27 cellular contexts compared by ENCODE assay signal in genomic region chr19:37869766-37870340, GRCh38. TPM values are rescaled to one million over a fixed set of nuclear protein-coding genes. Genes with fewer than 3 reads are reported as not detected.
DNase-seq lines count a peak whose midpoint lies in the region; ATAC-seq and TF ChIP-seq lines count a peak whose summit lies in the region.
"Had no signal": no experiment of that assay in that cellular context is flagged by ENCODE, and none has a peak within 500 bp of the region (broad histone marks: within the 10 kb centered on the region; RNA-seq: fewer than 3 reads in every experiment).

No MANE protein-coding gene starts in this region.

- 50 to 65% (median 58%) methylated on average over 4 of the region's 4 CpGs for WGBS in adrenal gland, 4 donors

- no peak for TF ChIP-seq CTCF in endothelial cell (IDR thresholded peaks at IDR 0.05; ENCODE audit: unreplicated experiment)
- no peak for TF ChIP-seq CTCF in progenitor cell of endocrine pancreas (IDR thresholded peaks at IDR 0.05; ENCODE audit: unreplicated experiment)
- TF ChIP-seq CTCF in adrenal gland (IDR thresholded peaks at IDR 0.05) = no peak

- H3K36me3 Mint-ChIP-seq in endothelial cell (ENCODE audit: low read depth, unreplicated experiment) (peaks cover 28% of the 10 kb centered on the region), progenitor cell of endocrine pancreas (ENCODE audit: insufficient read depth) (no peaks in the 10 kb centered on the region)
- H3K36me3 Mint-ChIP-seq: CD14-positive monocyte; CD8-positive, alpha-beta memory T cell had no signal

- TF ChIP-seq POLR2A in adrenal gland (IDR thresholded peaks at IDR 0.05) = no peak

- H3K4me1 Mint-ChIP-seq in endothelial cell (ENCODE audit: unreplicated experiment) = no peaks in the 10 kb centered on the region
- peaks cover 9% of the 10 kb centered on the region for H3K4me1 Mint-ChIP-seq in progenitor cell of endocrine pancreas (ENCODE audit: low read depth)
- H3K4me1 Mint-ChIP-seq: CD14-positive monocyte; CD8-positive, alpha-beta memory T cell had no signal

- no peaks in the 10 kb centered on the region for H3K4me1 ChIP-seq in adrenal gland (replicated peaks in 1 of 2)
- H3K4me1 ChIP-seq: A549, BE2C had no signal

- peak overlapping the region; percentile 33 for H3K4me3 Mint-ChIP-seq in endothelial cell (ENCODE audit: unreplicated experiment)
- H3K4me3 Mint-ChIP-seq in progenitor cell of endocrine pancreas (ENCODE audit: low read depth) = no peak overlapping the region
- H3K4me3 Mint-ChIP-seq: CD14-positive monocyte; CD4-positive, alpha-beta T cell; CD8-positive, alpha-beta memory T cell had no signal

- no peaks in the 10 kb centered on the region for H3K36me3 ChIP-seq in adrenal gland (replicated peaks in 1 of 2)
- H3K36me3 ChIP-seq: BE2C; BLaER1 treated with 17β-estradiol and CSF1 and Interleukin-3, amounts not matched to agents 10 nM and 100 nM had no signal

- ATAC-seq in HG03457 (IDR thresholded peaks at IDR 0.05; ENCODE audit: unreplicated experiment) = no peak
- ATAC-seq: A549 had no signal

- DNase-seq in A172 (ENCODE audit: low spot score) (peak; percentile 22), LoVo (ENCODE audit: low spot score) (peak; percentile 28), endothelial cell (ENCODE audit: low spot score) (no peak), progenitor cell of endocrine pancreas (ENCODE audit: low spot score, unreplicated experiment) (no peak), posterior cingulate gyrus (no peak), adrenal gland (no peak), foreskin melanocyte (no peak)
- DNase-seq: ACHN; AML-193; BE2C; Calu3; CD4-positive, alpha-beta T cell; CD8-positive, alpha-beta memory T cell; DMS53; DMS79 treated with DMSO at 0.1 percent for 48 hours; GF-D8; GM23248; H7; HCEC 1CT had no signal

- H3K9me3 ChIP-seq in adrenal gland (replicated peaks in 1 of 3) = no peaks in the 10 kb centered on the region
- H3K9me3 ChIP-seq: BE2C had no signal

- H3K9me3 Mint-ChIP-seq in endothelial cell (ENCODE audit: unreplicated experiment) (peaks cover 17% of the 10 kb centered on the region), progenitor cell of endocrine pancreas (ENCODE audit: low read depth) (peaks cover 8% of the 10 kb centered on the region)
- H3K9me3 Mint-ChIP-seq: CD4-positive, alpha-beta T cell had no signal

- H3K4me3 ChIP-seq in adrenal gland = no peak overlapping the region
- H3K4me3 ChIP-seq: A549; BLaER1 treated with 17β-estradiol and CSF1 and Interleukin-3, amounts not matched to agents 10 nM and 100 nM; GM23248 had no signal

- H3K27me3 Mint-ChIP-seq in endothelial cell (ENCODE audit: unreplicated experiment) (peaks cover 4% of the 10 kb centered on the region), progenitor cell of endocrine pancreas (no peaks in the 10 kb centered on the region)

- intact Hi-C loops in posterior cingulate gyrus (cut with DNase I) (no loop called here), adrenal gland (cut with DNase I) (no loop called here)

- H3K27ac Mint-ChIP-seq in endothelial cell (ENCODE audit: unreplicated experiment) (no peak overlapping the region), progenitor cell of endocrine pancreas (peak overlapping the region; percentile 56)
- H3K27ac Mint-ChIP-seq: CD14-positive monocyte; CD4-positive, alpha-beta T cell; CD8-positive, alpha-beta memory T cell had no signal

- H3K27ac ChIP-seq in adrenal gland = no peak overlapping the region
- H3K27ac ChIP-seq: 22Rv1; A549; BLaER1 treated with 17β-estradiol and CSF1 and Interleukin-3, amounts not matched to agents 10 nM and 100 nM; GM23248 had no signal

- H3K27me3 ChIP-seq in adrenal gland = no peaks in the 10 kb centered on the region
- H3K27me3 ChIP-seq: BE2C; BLaER1 treated with 17β-estradiol and CSF1 and Interleukin-3, amounts not matched to agents 10 nM and 100 nM had no signal

RNA-seq across cellular contexts. Expression of gene WDR87, which starts 36.5 kb away (rescaled TPM):
- total RNA-seq in A172 (2014; rRNA removed; shearing (Covaris generic)) = not detected in 2 replicates
- not detected for total RNA-seq in endothelial cell (ENCODE audit: unreplicated experiment)
- 0.02 TPM in 1 of 2 replicates, not detected in the other for total RNA-seq in progenitor cell of endocrine pancreas
- total RNA-seq in adrenal gland = not detected
- polyA plus RNA-seq in adrenal gland = under 1 TPM in 2 of 3 donors, not detected in 1; under 0.01 to 0.08 TPM
- total RNA-seq: Calu3; CD4-positive, alpha-beta T cell; CD8-positive, alpha-beta memory T cell; Daoy; G401; GM23248; H1; H7 had no signal
- polyA plus RNA-seq: A549; CD14-positive monocyte; CD8-positive, alpha-beta memory T cell; GM23248; H1 had no signal

RNA-seq across cellular contexts. Expression of gene SIPA1L3, which starts 37.2 kb away (rescaled TPM):
- 27.2 and 42.2 TPM in 2 replicates for total RNA-seq in A172 (2014; rRNA removed; shearing (Covaris generic))
- total RNA-seq in endothelial cell (ENCODE audit: unreplicated experiment) = 29.6 TPM
- total RNA-seq in progenitor cell of endocrine pancreas = 126 and 132 TPM in 2 replicates
- 10 to 100 TPM in 6 of 8 donors, 1 to 10 TPM in 2; 8.4 to 24.1 (median 14.1) TPM for total RNA-seq in adrenal gland
- polyA plus RNA-seq in adrenal gland = 10 to 100 TPM in 2 of 3 donors, 1 to 10 TPM in 1; 2.2 to 12.0 (median 10.2) TPM

Comparison
In these comparisons a context has a peak if more than half of its experiments do, and no peak if none do; other contexts are left out.
1. DNase-seq: peak in A172 (single experiment) and LoVo (single experiment); none in endothelial cell (single experiment), progenitor cell of endocrine pancreas (single experiment), posterior cingulate gyrus (0 of 10), adrenal gland (0 of 7) and foreskin melanocyte (single experiment).